ENCODE assay signal across 8 cellular contexts in genomic region chr9:105881654-105882349, GRCh38.
DNase-seq lines count a peak whose midpoint lies in the region; ATAC-seq, FAIRE-seq and TF ChIP-seq lines count a peak whose summit lies in the region.

No MANE protein-coding gene starts in this region.

- H3K27me3 ChIP-seq in IMR-90 (ENCODE audit: control insufficient read depth, insufficient read depth, low read length) (no peaks in the 10 kb centered on the region), Peyer's patch (no peaks in the 10 kb centered on the region), parathyroid adenoma (ENCODE audit: control insufficient read depth, insufficient read depth, low read length) (no peaks in the 10 kb centered on the region)

- no peak overlapping the region for H3K18ac ChIP-seq in IMR-90 (ENCODE audit: low read depth, low read length)

- H2BK5ac ChIP-seq in IMR-90 (ENCODE audit: low read depth, low read length, poor library complexity, severe bottlenecking), result no peak overlapping the region

- dilution Hi-C loops in IMR-90 (cut with HindIII; ENCODE audit: low sequenced_read_pairs, unreplicated experiment), result no loop called here

- H4K8ac ChIP-seq in IMR-90 (ENCODE audit: low read depth in 2 of 2, low read length in 2 of 2), result no peak overlapping the region

- H3K36me3 Mint-ChIP-seq in Calu3 (ENCODE audit: insufficient read depth, unreplicated experiment), result no peaks in the 10 kb centered on the region

- H2AK9ac ChIP-seq in IMR-90 (replicated peaks; ENCODE audit: low read depth, low read length, poor library complexity), result no peak overlapping the region

- no peak overlapping the region for H3K23ac ChIP-seq in IMR-90 (ENCODE audit: low read depth, low read length)

- H2AFZ ChIP-seq in IMR-90 (replicated peaks; ENCODE audit: low read length, poor library complexity), result no peak overlapping the region
- H2AFZ ChIP-seq in parathyroid adenoma, result no peak overlapping the region

- no peak overlapping the region for H4K91ac ChIP-seq in IMR-90 (ENCODE audit: insufficient read depth, low read depth, low read length)

- no peak overlapping the region for H4K5ac ChIP-seq in IMR-90 (ENCODE audit: low read depth, low read length)

- no peak overlapping the region for H3K14ac ChIP-seq in IMR-90 (replicated peaks; ENCODE audit: low read depth, low read length)

- H3K4me3 ChIP-seq in IMR-90 (ENCODE audit: insufficient read depth, low read depth, low read length) (no peak overlapping the region), Peyer's patch (no peak overlapping the region), foreskin fibroblast (ENCODE audit: low read depth in 1 of 2, low read length in 2 of 2) (no peak overlapping the region), parathyroid adenoma (ENCODE audit: low read depth, low read length) (no peak overlapping the region)

- H2AK5ac ChIP-seq in IMR-90 (ENCODE audit: low read depth, low read length), result no peak overlapping the region

- TF ChIP-seq RAD21 in IMR-90 (IDR thresholded peaks at IDR 0.05; ENCODE audit: low read length), result peak; percentile 51

- H3K4me2 ChIP-seq in IMR-90 (ENCODE audit: low read depth, low read length) (no peak overlapping the region), parathyroid adenoma (ENCODE audit: low read length) (no peak overlapping the region)

- H3K27ac ChIP-seq in IMR-90 (ENCODE audit: insufficient read depth, low read length), result no peak overlapping the region
- no peak overlapping the region for H3K27ac ChIP-seq in Peyer's patch
- H3K27ac ChIP-seq in parathyroid adenoma, result no peak overlapping the region

- no peak for TF ChIP-seq POLR2A in IMR-90 (IDR thresholded peaks at IDR 0.05; ENCODE audit: low read depth, low read length)
- no peak for TF ChIP-seq POLR2A in Peyer's patch (IDR thresholded peaks at IDR 0.05)

- no peaks in the 10 kb centered on the region for H3K36me3 ChIP-seq in IMR-90 (ENCODE audit: control insufficient read depth, insufficient read depth, low read length)
- no peaks in the 10 kb centered on the region for H3K36me3 ChIP-seq in Peyer's patch
- no peaks in the 10 kb centered on the region for H3K36me3 ChIP-seq in parathyroid adenoma (ENCODE audit: control insufficient read depth, insufficient read depth, low read length)

- no peaks in the 10 kb centered on the region for H3K9me1 ChIP-seq in IMR-90 (ENCODE audit: insufficient read depth, low read length)

- TF ChIP-seq CTCF in Calu3 (IDR thresholded peaks at IDR 0.05; ENCODE audit: unreplicated experiment), result peak; percentile 38
- peak; percentile 68 for TF ChIP-seq CTCF in IMR-90 (conservative IDR thresholded peaks at IDR 0.05; ENCODE audit: low read depth, low read length)
- TF ChIP-seq CTCF in Peyer's patch (IDR thresholded peaks at IDR 0.05), result peak; percentile 36 to 81 (median 64)
- peak; percentile 93 for TF ChIP-seq CTCF in foreskin fibroblast (IDR thresholded peaks at IDR 0.05; ENCODE audit: low read depth, low read length)
- TF ChIP-seq CTCF in parathyroid adenoma (IDR thresholded peaks at IDR 0.05), result peak; percentile 49

- BruUV-seq in Calu3 (replicated peaks; lab: Mats Ljungman, UMichigan), result no TSS peak
- no TSS peak for BruUV-seq in IMR-90 (replicated peaks; lab: Mats Ljungman, UMichigan)

- no peak overlapping the region for H2BK15ac ChIP-seq in IMR-90 (ENCODE audit: low read depth, low read length)

- H3K27ac Mint-ChIP-seq in Calu3 (ENCODE audit: unreplicated experiment), result no peak overlapping the region

- POLR2A ChIA-PET in IMR-90 (lab: Charles Lee; ENCODE audit: unreplicated experiment), result no interaction called here

- H3K79me2 ChIP-seq in parathyroid adenoma, result no peaks in the 10 kb centered on the region

- in situ Hi-C loops in IMR-90 (cut with MboI; ENCODE audit: low sequenced_read_pairs), result no loop called here

- H2BK20ac ChIP-seq in IMR-90 (ENCODE audit: low read depth, low read length), result no peak overlapping the region

- intact Hi-C loops in Calu3 (cut with micrococcal nuclease; ENCODE audit: unreplicated experiment), result loop anchor here (1.0 to 2.0 kb wide), 2 partner anchors 40 to 273 kb away; no protein-coding TSS in a partner anchor
- intact Hi-C loops in IMR-90 (cut with micrococcal nuclease), result loop anchor here (1.0 kb wide), 2 partner anchors 40 to 273 kb away; no protein-coding TSS in a partner anchor

- H3K9ac ChIP-seq in IMR-90 (ENCODE audit: low read depth, low read length) (no peak overlapping the region), parathyroid adenoma (no peak overlapping the region)

- no peak overlapping the region for H3K56ac ChIP-seq in IMR-90 (ENCODE audit: extremely low read depth, insufficient read depth, low read length)

- no peak overlapping the region for H3K4me3 Mint-ChIP-seq in Calu3 (ENCODE audit: low read depth, unreplicated experiment)

- peaks cover 14% of the 10 kb centered on the region for H3K27me3 Mint-ChIP-seq in Calu3 (ENCODE audit: unreplicated experiment)

- CTCF ChIA-PET in Calu3 (lab: Charles Lee), result interaction anchor here (0.6 to 1.3 kb wide), 7 partner anchors 9 to 1358 kb away, joined by 3 to 13 read pairs (median 3); no protein-coding TSS in a partner anchor
- CTCF ChIA-PET in IMR-90 (lab: Yijun Ruan, JAX), result interaction anchor here (0.6 to 1.6 kb wide), 11 partner anchors 9 to 1288 kb away, joined by 3 to 18 read pairs (median 4); no protein-coding TSS in a partner anchor

- no peaks in the 10 kb centered on the region for H3K9me3 Mint-ChIP-seq in Calu3 (ENCODE audit: low read depth, unreplicated experiment)

- WGBS in IMR-90 (ENCODE audit: extremely low coverage in 2 of 2, insufficient read length in 1 of 2), 2 experiments, result no CpG with 5 or more reads among the region's 10 CpGs

- DNase-seq in Calu3, result peak; percentile 68
- peak; percentile 53 for DNase-seq in IMR-90
- peak; percentile 54 to 84 (median 54) for DNase-seq in Peyer's patch
- peak; percentile 12 for DNase-seq in activated T-helper 1 cell treated with Interleukin-2 at 50 U/mL for 16 hours (ENCODE audit: low read depth)
- peak; percentile 9 to 53 for DNase-seq in foreskin fibroblast
- peak; percentile 62 for DNase-seq in urothelium cell line (ENCODE audit: low spot score)

- H3K4ac ChIP-seq in IMR-90 (ENCODE audit: low read depth, low read length), result no peak overlapping the region

- H3K9me3 ChIP-seq in IMR-90 (ENCODE audit: control insufficient read depth, insufficient read depth, low read length) (no peaks in the 10 kb centered on the region), Peyer's patch (no peaks in the 10 kb centered on the region), parathyroid adenoma (ENCODE audit: control insufficient read depth, low read length) (no peaks in the 10 kb centered on the region)

- ATAC-seq in GM19468 (IDR thresholded peaks at IDR 0.05; ENCODE audit: extremely low read depth, unreplicated experiment) (peak; percentile 55), IMR-90 (ENCODE audit: low read depth) (peak; percentile 72)

- H3K4me1 ChIP-seq in IMR-90 (ENCODE audit: control insufficient read depth, insufficient read depth, low read length) (no peaks in the 10 kb centered on the region), Peyer's patch (no peaks in the 10 kb centered on the region), parathyroid adenoma (no peaks in the 10 kb centered on the region)

- no peaks in the 10 kb centered on the region for H3K79me1 ChIP-seq in IMR-90 (ENCODE audit: low read depth in 1 of 2, low read length in 2 of 2)

- no peaks in the 10 kb centered on the region for H4K20me1 ChIP-seq in IMR-90 (ENCODE audit: insufficient read depth, low read length)

- FAIRE-seq in urothelium cell line (lab: Jason Lieb, UNC), result peak; percentile 50

- H3K4me1 Mint-ChIP-seq in Calu3 (ENCODE audit: low read depth, unreplicated experiment), result no peaks in the 10 kb centered on the region

- H2BK120ac ChIP-seq in IMR-90 (ENCODE audit: low read depth, low read length), result no peak overlapping the region

TF ChIP-seq in IMR-90, 13 proteins besides CTCF, POLR2A, EP300 and RAD21:
- peak; percentile 28; the same call in 1 of the 2 replicates for TF ChIP-seq SMC3 (IDR thresholded peaks at IDR 0.05; ENCODE audit: low read depth, low read length)
- TF ChIP-seq MXI1 (IDR thresholded peaks at IDR 0.05; ENCODE audit: borderline replicate concordance, low read depth, low read length), result no peak
- no peak for TF ChIP-seq CHD1 (IDR thresholded peaks at IDR 0.05; ENCODE audit: low read depth, low read length)
- no peak for TF ChIP-seq BHLHE40 (IDR thresholded peaks at IDR 0.05; ENCODE audit: low read depth, low read length)
- TF ChIP-seq FOS (IDR thresholded peaks at IDR 0.05; ENCODE audit: low read depth, low read length), result no peak
- TF ChIP-seq RCOR1 (IDR thresholded peaks at IDR 0.05; ENCODE audit: insufficient replicate concordance, low read length), result no peak
TF ChIP-seq in IMR-90: peak in this region for 1.

Comparison
In these comparisons a context has a peak if more than half of its experiments do, and no peak if none do; other contexts are left out.
1. DNase-seq: peak in every context shown above with its lines; median percentile 68 in Calu3; 62 in urothelium cell line; 54 in Peyer's patch; 53 in IMR-90; 31 in foreskin fibroblast; 12 in activated T-helper 1 cell treated with Interleukin-2 at 50 U/mL for 16 hours.
2. CTCF ChIP-seq: peak in every context shown above with its lines; median percentile 93 in foreskin fibroblast; 68 in IMR-90; 64 in Peyer's patch; 49 in parathyroid adenoma; 38 in Calu3.